Comparison of ENCODE assay signal across 8 cellular contexts in genomic region chr9:137028281-137029057, GRCh38. TPM values are rescaled to one million over a fixed set of nuclear protein-coding genes. Genes with fewer than 3 reads are reported as not detected.
DNase-seq lines count a peak whose midpoint lies in the region; ATAC-seq and TF ChIP-seq lines count a peak whose summit lies in the region.

No MANE protein-coding gene starts in this region.

- H3K27me3 ChIP-seq in DOHH2 (ENCODE audit: control insufficient read depth, low read length) (peaks cover 55% of the 10 kb centered on the region), endodermal cell (ENCODE audit: control insufficient read depth, insufficient read depth, low read length, poor library complexity, severe bottlenecking) (peaks cover 17% of the 10 kb centered on the region)

- H3K4me3 Mint-ChIP-seq in endodermal cell, result peak overlapping the region; percentile 44

- TF ChIP-seq CTCF in DOHH2 (IDR thresholded peaks at IDR 0.05; ENCODE audit: low read depth, low read length, poor library complexity, severe bottlenecking) (no peak), endodermal cell (conservative IDR thresholded peaks at IDR 0.05) (peak; percentile 18)

- H3F3A ChIP-seq in DOHH2 (ENCODE audit: control insufficient read depth, insufficient read depth), result no peaks in the 10 kb centered on the region

- no peaks in the 10 kb centered on the region for H3K9me3 ChIP-seq in DOHH2 (ENCODE audit: control insufficient read depth, insufficient read depth, low read length)
- no peaks in the 10 kb centered on the region for H3K9me3 ChIP-seq in endodermal cell (ENCODE audit: control insufficient read depth, low read length)

- H3K4me3 ChIP-seq in DOHH2 (ENCODE audit: low read length), result peak overlapping the region; percentile 77
- H3K4me3 ChIP-seq in endodermal cell (ENCODE audit: low read length), result peak overlapping the region; percentile 81

- H3K27ac ChIP-seq in DOHH2 (ENCODE audit: low read depth, low read length) (no peak overlapping the region), endodermal cell (ENCODE audit: low read depth, low read length) (no peak overlapping the region)

- no peaks in the 10 kb centered on the region for H3K9me2 ChIP-seq in DOHH2 (replicated peaks; ENCODE audit: control insufficient read depth, low read length)

- H4K20me1 ChIP-seq in DOHH2 (ENCODE audit: control insufficient read depth, insufficient read depth, low read depth, low read length), result 0 out of 2 replicates have a peak, but pooled peaks cover 3% of the 10 kb centered on the region

- ATAC-seq in HG02642 (IDR thresholded peaks at IDR 0.05; ENCODE audit: poor library complexity, unreplicated experiment) (peak; percentile 56), GM18858 (IDR thresholded peaks at IDR 0.05; ENCODE audit: unreplicated experiment) (no peak)

- H3K36me3 ChIP-seq in DOHH2 (ENCODE audit: control insufficient read depth, low read length) (no peaks in the 10 kb centered on the region), endodermal cell (ENCODE audit: control insufficient read depth, insufficient read depth, low read length) (no peaks in the 10 kb centered on the region)

- H3K9me3 Mint-ChIP-seq in endodermal cell, result no peaks in the 10 kb centered on the region

- peak overlapping the region; percentile 97 for H3K4me2 ChIP-seq in DOHH2 (ENCODE audit: low read length)

- peaks cover 16% of the 10 kb centered on the region for H3K27me3 Mint-ChIP-seq in endodermal cell (ENCODE audit: insufficient read depth)

- 5 to 6% methylated on average over 43 to 95 of the region's 95 CpGs for WGBS in endodermal cell (ENCODE audit: insufficient coverage in 1 of 2, insufficient read length in 1 of 2), 2 experiments

- no peaks in the 10 kb centered on the region for H3K79me2 ChIP-seq in DOHH2 (ENCODE audit: control insufficient read depth, low read length)

- no peak overlapping the region for H3K9ac ChIP-seq in endodermal cell (ENCODE audit: extremely low read depth, low read length, poor library complexity, severe bottlenecking)

- H3K36me3 Mint-ChIP-seq in endodermal cell (ENCODE audit: low read depth), result no peaks in the 10 kb centered on the region

- no peaks in the 10 kb centered on the region for H3K4me1 Mint-ChIP-seq in endodermal cell

- peaks cover 55% of the 10 kb centered on the region for H3K4me1 ChIP-seq in DOHH2 (ENCODE audit: control insufficient read depth, low read length)
- no peaks in the 10 kb centered on the region for H3K4me1 ChIP-seq in endodermal cell (ENCODE audit: control insufficient read depth, insufficient read depth, low read length)

- H3K27ac Mint-ChIP-seq in endodermal cell, result no peak overlapping the region

- DNase-seq in NCI-H510A treated with DMSO at 0.1 percent for 48 hours (lab: John Stamatoyannopoulos, UW) (peak; percentile 37), endodermal cell (peak; percentile 83), middle frontal gyrus (ENCODE audit: extremely low spot score, low spot score) (peak; percentile 69)
- peak; percentile 86 for DNase-seq in activated CD8-positive, alpha-beta memory T cell treated with anti-CD3 and anti-CD28 coated beads for 24 hours
- peak; percentile 48 for DNase-seq in stimulated activated CD8-positive, alpha-beta memory T cell treated with anti-CD3 and anti-CD28 coated beads, Interleukin-4, amount 100 ng/mL, for 24 hours (ENCODE audit: low read depth)

RNA-seq across cellular contexts. Expression of gene ABCA2, which starts 0.4 kb away (rescaled TPM):
- total RNA-seq in endodermal cell, result 10 to 100 TPM; 21.5 to 30.0 TPM
- 34.8 TPM for polyA plus RNA-seq in endodermal cell (2013, experiment 1 of 2)
- 30.9 TPM for polyA plus RNA-seq in endodermal cell (2013, experiment 2 of 2)

RNA-seq across cellular contexts. Expression of gene FUT7, which starts 3.4 kb away (rescaled TPM):
- total RNA-seq in endodermal cell, result not detected
- not detected for polyA plus RNA-seq in endodermal cell (2013, experiment 1 of 2)
- not detected for polyA plus RNA-seq in endodermal cell (2013, experiment 2 of 2)

RNA-seq across cellular contexts. Expression of gene NPDC1, which starts 17.5 kb away (rescaled TPM):
- total RNA-seq in endodermal cell, result 10 to 100 TPM; 60.8 to 73.3 TPM
- 62.0 TPM for polyA plus RNA-seq in endodermal cell (2013, experiment 1 of 2)
- polyA plus RNA-seq in endodermal cell (2013, experiment 2 of 2), result 49.7 TPM

RNA-seq across cellular contexts. Expression of gene ENTPD2, which starts 25.4 kb away (rescaled TPM):
- total RNA-seq in endodermal cell, result 1 to 10 TPM; 1.2 to 2.4 TPM
- 0.32 TPM for polyA plus RNA-seq in endodermal cell (2013, experiment 1 of 2)
- polyA plus RNA-seq in endodermal cell (2013, experiment 2 of 2), result 0.41 TPM

RNA-seq across cellular contexts. Expression of gene CLIC3, which starts 32.1 kb away (rescaled TPM):
- under 1 TPM in 1 of 2 donors, not detected in 1; 0.46 TPM for total RNA-seq in endodermal cell
- polyA plus RNA-seq in endodermal cell (2013, experiment 1 of 2), result not detected
- polyA plus RNA-seq in endodermal cell (2013, experiment 2 of 2), result not detected
